Comparison of ENCODE assay signal across 37 cellular contexts in the genomic region with DNA sequence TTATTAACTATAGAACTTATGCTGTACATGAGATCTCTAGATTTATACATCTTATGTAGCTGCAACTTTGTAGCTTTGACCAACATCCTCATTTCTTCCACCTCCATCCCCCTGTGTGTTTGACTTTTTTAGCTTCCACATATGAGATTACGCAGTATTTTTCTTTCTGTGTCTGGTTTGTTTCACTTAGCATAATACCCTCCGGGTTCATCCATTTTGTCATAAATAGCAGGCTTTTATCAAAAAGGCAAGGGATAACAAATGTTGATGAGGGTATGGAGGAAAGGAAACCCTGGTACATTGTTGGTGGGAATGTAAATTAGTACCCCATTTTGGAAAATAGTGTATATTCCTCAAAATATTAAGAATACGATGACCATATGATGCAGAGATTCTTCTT.
"Had no signal": no experiment of that assay in that cellular context is flagged by ENCODE, and none has a peak within 500 bp of the region (broad histone marks: within the 10 kb centered on the region; RNA-seq: fewer than 3 reads in every experiment).

No MANE protein-coding gene starts in this region.

- ATAC-seq: activated naive CD4-positive, alpha-beta T cell treated with anti-CD3 and anti-CD28 coated beads, Interleukin-2, amount 50 U/mL, for 72 hours; activated naive CD8-positive, alpha-beta T cell treated with anti-CD3 and anti-CD28 coated beads, Interleukin-2, amount 50 U/mL, for 24 hours; activated T-cell treated with anti-CD3 and anti-CD28 coated beads, Interleukin-2, amount 50 U/mL, for 4 hours; activated T-cell treated with anti-CD3 and anti-CD28 coated beads, Interleukin-2, amount 50 U/mL, for 72 hours; activated T-helper 17 cell treated with anti-CD3 and anti-CD28 coated beads, Interleukin-2, amount 50 U/mL, for 72 hours; body of pancreas had no signal

- H3K27ac ChIP-seq: adrenal gland, ascending aorta, body of pancreas, brain microvascular endothelial cell, breast epithelium, cardiac muscle cell had no signal

- H3K4me3 Mint-ChIP-seq: activated naive CD4-positive, alpha-beta T cell treated with anti-CD3 and anti-CD28 coated beads for 36 hours; activated naive CD4-positive, alpha-beta T cell treated with anti-CD3 and anti-CD28 coated beads, Interleukin-2, amount 10 ng/mL, durations not matched to agents 7 days and 5 days; activated naive CD4-positive, alpha-beta T cell treated with anti-CD3 and anti-CD28 coated beads, Interleukin-2, amount 50 U/mL, for 24 hours; activated naive CD8-positive, alpha-beta T cell; activated naive CD8-positive, alpha-beta T cell treated with anti-CD3 and anti-CD28 coated beads for 36 hours; activated naive CD8-positive, alpha-beta T cell treated with anti-CD3 and anti-CD28 coated beads, Interleukin-2, amount 10 ng/mL, durations not matched to agents 7 days and 5 days; activated naive CD8-positive, alpha-beta T cell treated with anti-CD3 and anti-CD28 coated beads, Interleukin-2, amount 50 U/mL, for 24 hours; activated T-cell treated with anti-CD3 and anti-CD28 coated beads, Interleukin-2, amount 50 U/mL, for 24 hours; activated T-cell treated with anti-CD3 and anti-CD28 coated beads, Interleukin-2, amount 50 U/mL, for 4 hours; activated T-cell treated with anti-CD3 and anti-CD28 coated beads, Interleukin-2, amount 50 U/mL, for 72 hours; activated T-helper 1 cell treated with anti-CD3 and anti-CD28 coated beads, Interleukin-12 subunit alpha, Interleukin-12 subunit beta, Interleukin-2, Interleukin-4 antibody, amounts not matched to agents 30 ng/mL and 10 ng/mL and 1 ng/mL, durations not matched to agents 14 hours and 24 hours and 36 hours; activated T-helper 17 cell treated with anti-CD3 and anti-CD28 coated beads, Interleukin-2, amount 50 U/mL, for 72 hours; brain; central memory CD8-positive, alpha-beta T cell had no signal

- H3K4me1 ChIP-seq: adrenal gland, ascending aorta, body of pancreas, breast epithelium had no signal

- H3K36me3 ChIP-seq: adrenal gland, ascending aorta, brain microvascular endothelial cell, breast epithelium, cardiac muscle cell had no signal

- H3K9me3 Mint-ChIP-seq: activated naive CD4-positive, alpha-beta T cell treated with anti-CD3 and anti-CD28 coated beads for 36 hours; activated naive CD4-positive, alpha-beta T cell treated with anti-CD3 and anti-CD28 coated beads, Interleukin-2, amount 10 ng/mL, durations not matched to agents 7 days and 5 days; activated naive CD4-positive, alpha-beta T cell treated with anti-CD3 and anti-CD28 coated beads, Interleukin-2, amount 50 U/mL, for 24 hours; activated naive CD4-positive, alpha-beta T cell treated with anti-CD3 and anti-CD28 coated beads, Interleukin-2, amount 50 U/mL, for 72 hours; activated naive CD8-positive, alpha-beta T cell treated with anti-CD3 and anti-CD28 coated beads for 36 hours; activated naive CD8-positive, alpha-beta T cell treated with anti-CD3 and anti-CD28 coated beads, Interleukin-2, amount 10 ng/mL, durations not matched to agents 7 days and 5 days; activated naive CD8-positive, alpha-beta T cell treated with anti-CD3 and anti-CD28 coated beads, Interleukin-2, amount 50 U/mL, for 24 hours; activated T-cell treated with anti-CD3 and anti-CD28 coated beads, Interleukin-2, amount 50 U/mL, for 24 hours; activated T-cell treated with anti-CD3 and anti-CD28 coated beads, Interleukin-2, amount 50 U/mL, for 4 hours; activated T-cell treated with anti-CD3 and anti-CD28 coated beads, Interleukin-2, amount 50 U/mL, for 72 hours; activated T-helper 1 cell treated with anti-CD3 and anti-CD28 coated beads, Interleukin-12 subunit alpha, Interleukin-12 subunit beta, Interleukin-2, Interleukin-4 antibody, amounts not matched to agents 30 ng/mL and 10 ng/mL and 1 ng/mL, durations not matched to agents 14 hours and 24 hours and 36 hours; activated T-helper 17 cell treated with anti-CD3 and anti-CD28 coated beads, Interleukin-2, amount 50 U/mL, for 72 hours; activated T-helper 2 cell treated with anti-CD3 and anti-CD28 coated beads, Interferon-gamma antibody, Interleukin-2, Interleukin-4, amounts not matched to agents 10 μg/mL and 5 μg/mL and 100 μg/mL, durations not matched to agents 14 hours and 24 hours and 36 hours; brain; central memory CD8-positive, alpha-beta T cell had no signal

- H3K4me1 Mint-ChIP-seq: activated naive CD4-positive, alpha-beta T cell treated with anti-CD3 and anti-CD28 coated beads, Interleukin-2, amount 10 ng/mL, durations not matched to agents 7 days and 5 days; activated naive CD4-positive, alpha-beta T cell treated with anti-CD3 and anti-CD28 coated beads, Interleukin-2, amount 50 U/mL, for 24 hours; activated naive CD8-positive, alpha-beta T cell treated with anti-CD3 and anti-CD28 coated beads for 36 hours; activated naive CD8-positive, alpha-beta T cell treated with anti-CD3 and anti-CD28 coated beads, Interleukin-2, amount 10 ng/mL, durations not matched to agents 7 days and 5 days; activated naive CD8-positive, alpha-beta T cell treated with anti-CD3 and anti-CD28 coated beads, Interleukin-2, amount 50 U/mL, for 24 hours; activated T-helper 17 cell treated with anti-CD3 and anti-CD28 coated beads, Interleukin-2, amount 50 U/mL, for 72 hours; brain; central memory CD8-positive, alpha-beta T cell had no signal

- H3K27me3 ChIP-seq: ascending aorta, body of pancreas, brain microvascular endothelial cell, cardiac muscle cell had no signal

- H3K27ac Mint-ChIP-seq: activated naive CD4-positive, alpha-beta T cell treated with anti-CD3 and anti-CD28 coated beads for 36 hours; activated naive CD4-positive, alpha-beta T cell treated with anti-CD3 and anti-CD28 coated beads, Interleukin-2, amount 10 ng/mL, durations not matched to agents 7 days and 5 days; activated naive CD4-positive, alpha-beta T cell treated with anti-CD3 and anti-CD28 coated beads, Interleukin-2, amount 50 U/mL, for 24 hours; activated naive CD4-positive, alpha-beta T cell treated with anti-CD3 and anti-CD28 coated beads, Interleukin-2, amount 50 U/mL, for 72 hours; activated naive CD8-positive, alpha-beta T cell; activated naive CD8-positive, alpha-beta T cell treated with anti-CD3 and anti-CD28 coated beads for 36 hours; activated naive CD8-positive, alpha-beta T cell treated with anti-CD3 and anti-CD28 coated beads, Interleukin-2, amount 10 ng/mL, durations not matched to agents 7 days and 5 days; activated naive CD8-positive, alpha-beta T cell treated with anti-CD3 and anti-CD28 coated beads, Interleukin-2, amount 50 U/mL, for 24 hours; activated T-cell treated with anti-CD3 and anti-CD28 coated beads, Interleukin-2, amount 50 U/mL, for 24 hours; activated T-cell treated with anti-CD3 and anti-CD28 coated beads, Interleukin-2, amount 50 U/mL, for 72 hours; activated T-helper 1 cell treated with anti-CD3 and anti-CD28 coated beads, Interleukin-12 subunit alpha, Interleukin-12 subunit beta, Interleukin-2, Interleukin-4 antibody, amounts not matched to agents 30 ng/mL and 10 ng/mL and 1 ng/mL, durations not matched to agents 14 hours and 24 hours and 36 hours; activated T-helper 17 cell treated with anti-CD3 and anti-CD28 coated beads, Interleukin-2, amount 50 U/mL, for 72 hours; activated T-helper 2 cell treated with anti-CD3 and anti-CD28 coated beads, Interferon-gamma antibody, Interleukin-2, Interleukin-4, amounts not matched to agents 10 μg/mL and 5 μg/mL and 100 μg/mL, durations not matched to agents 14 hours and 24 hours and 36 hours; brain had no signal

- H3K4me3 ChIP-seq: adrenal gland, ascending aorta, body of pancreas, breast epithelium, cardiac muscle cell had no signal

- H3K27me3 Mint-ChIP-seq: brain had no signal

- H3K9me3 ChIP-seq: adrenal gland, ascending aorta, body of pancreas had no signal

- H3K36me3 Mint-ChIP-seq: activated naive CD4-positive, alpha-beta T cell treated with anti-CD3 and anti-CD28 coated beads, Interleukin-2, amount 10 ng/mL, durations not matched to agents 7 days and 5 days; activated naive CD4-positive, alpha-beta T cell treated with anti-CD3 and anti-CD28 coated beads, Interleukin-2, amount 50 U/mL, for 24 hours; activated naive CD4-positive, alpha-beta T cell treated with anti-CD3 and anti-CD28 coated beads, Interleukin-2, amount 50 U/mL, for 72 hours; activated naive CD8-positive, alpha-beta T cell; activated naive CD8-positive, alpha-beta T cell treated with anti-CD3 and anti-CD28 coated beads for 36 hours; activated naive CD8-positive, alpha-beta T cell treated with anti-CD3 and anti-CD28 coated beads, Interleukin-2, amount 10 ng/mL, durations not matched to agents 7 days and 5 days; brain had no signal

- DNase-seq: activated effector memory CD4-positive, alpha-beta T cell treated with anti-CD3 and anti-CD28 coated beads, Interleukin-2, amount 50 U/mL, for 16 hours; activated effector memory CD4-positive, alpha-beta T cell treated with Interleukin-2 at 50 U/mL for 16 hours; activated gamma-delta T cell; activated gamma-delta T cell treated with Interleukin-2 at 50 U/mL for 16 hours; activated naive CD4-positive, alpha-beta T cell; activated naive CD4-positive, alpha-beta T cell treated with anti-CD3 and anti-CD28 coated beads for 36 hours; activated naive CD4-positive, alpha-beta T cell treated with anti-CD3 and anti-CD28 coated beads, Interleukin-2, amount 10 ng/mL, durations not matched to agents 7 days and 5 days; activated naive CD4-positive, alpha-beta T cell treated with anti-CD3 and anti-CD28 coated beads, Interleukin-2, amount 50 U/mL, for 16 hours; activated naive CD4-positive, alpha-beta T cell treated with Interleukin-2 at 50 U/mL for 16 hours; activated naive CD8-positive, alpha-beta T cell treated with anti-CD3 and anti-CD28 coated beads for 36 hours; activated naive CD8-positive, alpha-beta T cell treated with anti-CD3 and anti-CD28 coated beads, Interleukin-2, amount 10 ng/mL, durations not matched to agents 7 days and 5 days; activated naive CD8-positive, alpha-beta T cell treated with anti-CD3 and anti-CD28 coated beads, Interleukin-2, amount 50 U/mL, for 24 hours; activated T-cell treated with anti-CD3 and anti-CD28 coated beads, Interleukin-2, amount 50 U/mL, for 24 hours; activated T-cell treated with anti-CD3 and anti-CD28 coated beads, Interleukin-2, amount 50 U/mL, for 4 hours; activated T-cell treated with anti-CD3 and anti-CD28 coated beads, Interleukin-2, amount 50 U/mL, for 48 hours; activated T-cell treated with anti-CD3 and anti-CD28 coated beads, Interleukin-2, amount 50 U/mL, for 72 hours; adrenal gland; amniotic stem cell; amygdala; anterior cingulate cortex; aorta; body of pancreas; brain microvascular endothelial cell; caudate nucleus; central memory CD4-positive, alpha-beta T cell; cerebellar nuclear complex had no signal
